1 cellular context compared by ENCODE assay signal in genomic region chr17:80968602-80969029, GRCh38.
A peak's percentile ranks its signal among the peaks of the same experiment; 100 is the strongest.
TF ChIP-seq lines count a peak whose summit lies in the region.

No MANE protein-coding gene starts in this region.

TF ChIP-seq in K562, 482 proteins besides CTCF, POLR2A, EP300 and RAD21 (continued from another document):
- TF ChIP-seq TRIM25 (IDR thresholded peaks at IDR 0.05; ENCODE audit: borderline replicate concordance) (no peak), ZNF384 (IDR thresholded peaks at IDR 0.05; ENCODE audit: low read depth, low read length) (no peak), KDM5B (IDR thresholded peaks at IDR 0.05; ENCODE audit: insufficient replicate concordance, low read depth, low read length) (peak; percentile 41), ETV6 (IDR thresholded peaks at IDR 0.05; ENCODE audit: borderline replicate concordance in 1 of 2, low read depth in 2 of 2, low read length in 1 of 2) (no peak), ETV6 (CRISPR knock-in tag; IDR thresholded peaks at IDR 0.05; ENCODE audit: borderline replicate concordance) (no peak), THAP7 (CRISPR knock-in tag; IDR thresholded peaks at IDR 0.05) (no peak), E2F5 (CRISPR knock-in tag; IDR thresholded peaks at IDR 0.05) (no peak), TFE3 (CRISPR knock-in tag; IDR thresholded peaks at IDR 0.05) (no peak)
